Comparison of ENCODE assay signal across 8 cellular contexts in genomic region chr2:224449212-224450147, GRCh38. TPM values are rescaled to one million over a fixed set of nuclear protein-coding genes. Genes with fewer than 3 reads are reported as not detected.
A peak's percentile ranks its signal among the peaks of the same experiment; 100 is the strongest.
DNase-seq lines count a peak whose midpoint lies in the region; ATAC-seq and TF ChIP-seq lines count a peak whose summit lies in the region.
"Had no signal": no experiment of that assay in that cellular context is flagged by ENCODE, and none has a peak within 500 bp of the region (broad histone marks: within the 10 kb centered on the region; RNA-seq: fewer than 3 reads in every experiment).

No MANE protein-coding gene starts in this region.

- no peak overlapping the region for H3K9ac ChIP-seq in adipocyte (ENCODE audit: low read length)

- H3K4me3 ChIP-seq in GM12865 (ENCODE audit: low read depth, low read length), result no peak overlapping the region
- no peak overlapping the region for H3K4me3 ChIP-seq in adipocyte (ENCODE audit: low read length)
- H3K4me3 ChIP-seq in right lobe of liver, result no peak overlapping the region

- TF ChIP-seq POLR2A in right lobe of liver (IDR thresholded peaks at IDR 0.05), result no peak

- H3K36me3 ChIP-seq in adipocyte (ENCODE audit: control insufficient read depth, insufficient read depth, low read length, severe bottlenecking) (no peaks in the 10 kb centered on the region), right lobe of liver (no peaks in the 10 kb centered on the region)

- no peaks in the 10 kb centered on the region for H3K27me3 ChIP-seq in adipocyte (replicated peaks; ENCODE audit: control insufficient read depth, insufficient read depth, low read length)
- H3K27me3 ChIP-seq in right lobe of liver, result no peaks in the 10 kb centered on the region

- H3K4me1 ChIP-seq in adipocyte (ENCODE audit: control insufficient read depth, insufficient read depth, low read length) (peaks cover 4% of the 10 kb centered on the region), right lobe of liver (peaks cover 0 to 10% (median 3%) of the 10 kb centered on the region in 4 donors)

- intact Hi-C loops in right lobe of liver (cut with DNase I) (no loop called here), posterior vena cava (cut with DNase I) (loop anchor here in 1 of 2 donors (10.0 kb wide), 1 partner anchor 65 kb away; no protein-coding TSS in a partner anchor)

- WGBS in right lobe of liver (ENCODE audit: insufficient coverage, low coverage, low lambda C conversion rate, missing lambda C conversion rate), result 14% methylated on average over 4 of the region's 4 CpGs

- peak; percentile 37 for DNase-seq in GM12865 (ENCODE audit: low read depth)
- peak; percentile 35 for DNase-seq in HPDE6-E6E7 (ENCODE audit: extremely low spot score)
- DNase-seq in adipocyte (ENCODE audit: low read depth), result peak; percentile 39
- DNase-seq in right lobe of liver, result peak in 1 of 3 donors; percentile 81
- DNase-seq in posterior vena cava (ENCODE audit: low spot score), result no peak
- no peak for DNase-seq in SHP77 treated with DMSO at 0.1 percent for 48 hours (lab: John Stamatoyannopoulos, UW)

- peak overlapping the region; percentile 30 to 77 (median 76) for H3K27ac ChIP-seq in right lobe of liver

- TF ChIP-seq CTCF in GM12865 (IDR thresholded peaks at IDR 0.05; ENCODE audit: insufficient read depth, low read depth, low read length, missing control alignments) (peak; percentile 54), right lobe of liver (IDR thresholded peaks at IDR 0.05) (peak; percentile 48 to 64 (median 58))

- peak; percentile 82 to 92 (median 90) for ATAC-seq in right lobe of liver
- no peak for ATAC-seq in HG02870 (IDR thresholded peaks at IDR 0.05; ENCODE audit: unreplicated experiment)
- ATAC-seq: T-cell had no signal

- no peaks in the 10 kb centered on the region for H3K9me3 ChIP-seq in adipocyte (ENCODE audit: control insufficient read depth, low read length)
- H3K9me3 ChIP-seq in right lobe of liver, result no peaks in the 10 kb centered on the region

RNA-seq across cellular contexts. Expression of gene FAM124B, which starts 47.6 kb away (rescaled TPM):
- total RNA-seq in right lobe of liver, result 1 to 10 TPM in 1 of 6 experiments, under 1 TPM in 5; 0.14 to 2.4 (median 0.56) TPM
- 1 to 10 TPM; 2.1 to 3.3 TPM for total RNA-seq in posterior vena cava

Comparison
In these comparisons a context has a peak if more than half of its experiments do, and no peak if none do; other contexts are left out.
1. DNase-seq: peak in GM12865 (single experiment), HPDE6-E6E7 (single experiment) and adipocyte (single experiment); none in posterior vena cava (single experiment) and SHP77 treated with DMSO at 0.1 percent for 48 hours (single experiment).